10 cellular contexts compared by ENCODE assay signal in the genomic region with DNA sequence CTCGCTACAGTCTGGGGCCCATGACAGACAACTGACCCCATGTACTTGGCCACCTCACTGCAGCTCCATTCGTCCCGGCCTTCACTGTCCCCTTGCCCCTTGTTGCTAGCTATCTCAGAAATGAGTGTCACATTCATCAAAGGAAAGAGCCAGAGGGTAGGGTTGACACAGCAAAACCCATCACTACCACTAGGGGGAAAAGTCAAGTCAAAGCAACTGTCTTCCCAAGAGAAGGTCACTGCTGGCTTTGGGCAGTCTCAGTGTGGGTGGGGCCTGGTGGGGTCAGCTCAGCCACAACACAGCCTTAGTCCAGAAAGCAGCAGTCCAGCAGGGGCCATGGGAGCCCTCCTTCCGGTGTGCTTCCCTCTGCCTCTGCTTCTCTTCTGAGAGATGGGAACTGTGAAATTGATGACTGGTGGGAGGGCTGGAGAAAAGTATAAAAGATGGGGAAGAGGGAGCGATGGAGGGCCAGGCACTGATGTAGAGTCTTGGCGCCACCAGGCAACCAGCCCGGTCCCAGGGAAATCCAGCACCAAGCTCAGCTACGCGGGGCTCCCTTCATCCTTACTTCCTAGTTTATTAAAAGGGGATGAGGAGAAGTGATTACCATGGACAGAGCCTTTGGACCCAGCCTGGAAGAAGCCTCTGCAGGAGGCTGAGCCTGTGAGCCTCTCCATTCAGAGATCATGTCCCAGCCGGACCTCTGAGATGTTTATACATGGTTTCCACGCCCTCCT. TPM values are rescaled to one million over a fixed set of nuclear protein-coding genes. Genes with fewer than 3 reads are reported as not detected.
DNase-seq lines count a peak whose midpoint lies in the region; ATAC-seq, FAIRE-seq and TF ChIP-seq lines count a peak whose summit lies in the region.
"Had no signal": no experiment of that assay in that cellular context is flagged by ENCODE, and none has a peak within 500 bp of the region (broad histone marks: within the 10 kb centered on the region; RNA-seq: fewer than 3 reads in every experiment).

No MANE protein-coding gene starts in this region.

- SMC1A ChIA-PET in GM12878 (lab: Charles Lee; ENCODE audit: uncharacterized antibody, unreplicated experiment), result no interaction called here

- H3K4me3 ChIP-seq in GM12878, result no peak overlapping the region
- H3K4me3 ChIP-seq: ovary had no signal

- FAIRE-seq in GM12878 (lab: Jason Lieb, UNC), result peak; percentile 66

- POLR2A ChIA-PET in GM12878 (lab: Charles Lee), result no interaction called here

- no peaks in the 10 kb centered on the region for H3K4me1 Mint-ChIP-seq in nephron progenitor cell

- no peaks in the 10 kb centered on the region for H3K9me3 ChIP-seq in GM12878 (replicated peaks; ENCODE audit: control insufficient read depth, insufficient read depth, low read length)
- H3K9me3 ChIP-seq: ovary had no signal

- TF ChIP-seq POLR2A in GM12878 (IDR thresholded peaks at IDR 0.05; ENCODE audit: low read depth, low read length), result no peak

- H3K27ac ChIP-seq in GM12878 (ENCODE audit: control insufficient read depth, insufficient read depth), result no peak overlapping the region
- H3K27ac ChIP-seq: ovary had no signal

- BruUV-seq in GM12878 (replicated peaks; lab: Mats Ljungman, UMichigan), result no TSS peak

- H3K4me3 Mint-ChIP-seq in nephron progenitor cell, result no peak overlapping the region

- RAD21 ChIA-PET in GM12878 (lab: Charles Lee; ENCODE audit: unreplicated experiment), result no interaction called here

- TF ChIP-seq EP300 in GM12878 (IDR thresholded peaks at IDR 0.05; ENCODE audit: borderline replicate concordance in 1 of 2, control insufficient read depth in 1 of 2, low read depth in 2 of 2, low read length in 2 of 2), result no peak

- H3K4me2 ChIP-seq in GM12878 (ENCODE audit: control insufficient read depth, insufficient read depth), result no peak overlapping the region

- 0 out of 2 replicates have a peak, but pooled peaks have one; percentile 10 for TF ChIP-seq RAD21 in GM12878 (IDR thresholded peaks at IDR 0.05; ENCODE audit: insufficient read depth, low read depth, low read length)

- WGBS in GM12878 (ENCODE audit: insufficient coverage, insufficient replicate concordance, low lambda C conversion rate, missing lambda C conversion rate), result 31% methylated on average over 11 of the region's 11 CpGs

- no peak overlapping the region for H3K27ac Mint-ChIP-seq in nephron progenitor cell

- H3K79me2 ChIP-seq in GM12878 (ENCODE audit: control insufficient read depth, insufficient read depth, low read length), result no peaks in the 10 kb centered on the region

- in situ Hi-C loops in GM12878 (cut with MboI), result no loop called here

- no peaks in the 10 kb centered on the region for H3K36me3 Mint-ChIP-seq in nephron progenitor cell (ENCODE audit: low read depth)

- H4K20me1 ChIP-seq in GM12878 (ENCODE audit: control insufficient read depth, insufficient read depth), result no peaks in the 10 kb centered on the region

- no peaks in the 10 kb centered on the region for H3K9me3 Mint-ChIP-seq in nephron progenitor cell

- H3K4me1 ChIP-seq in GM12878 (ENCODE audit: control insufficient read depth, insufficient read depth, low read length), result no peaks in the 10 kb centered on the region

- TF ChIP-seq CTCF in GM12878 (IDR thresholded peaks at IDR 0.05 in 2 of 3, conservative IDR thresholded peaks at IDR 0.05 in 1 of 3; ENCODE audit: control insufficient read depth in 2 of 3, extremely low read depth in 1 of 3, insufficient read depth in 1 of 3, low read depth in 3 of 3, low read length in 3 of 3) (peak; percentile 30 to 56 (median 50)), nephron progenitor cell (IDR thresholded peaks at IDR 0.05) (peak; percentile 38)

- CTCF ChIA-PET in GM12878 (lab: Yijun Ruan, JAX), result interaction anchor here (0.7 to 1.3 kb wide), 2 partner anchors 11 to 62 kb away, joined by 4 to 5 read pairs; no protein-coding TSS in a partner anchor

- H2AFZ ChIP-seq in GM12878 (ENCODE audit: control insufficient read depth, low read depth, low read length), result no peak overlapping the region

- peaks cover 10% of the 10 kb centered on the region for H3K27me3 Mint-ChIP-seq in nephron progenitor cell (ENCODE audit: low read depth, poor library complexity)

- intact Hi-C loops in GM12878 (cut with micrococcal nuclease; ENCODE audit: unreplicated experiment), result no loop called here

- no peaks in the 10 kb centered on the region; a peak in 1 of 4 replicates for H3K27me3 ChIP-seq in GM12878 (replicated peaks in 1 of 2; ENCODE audit: control insufficient read depth in 2 of 2, insufficient read depth in 2 of 2, low read length in 1 of 2)
- H3K27me3 ChIP-seq: ovary had no signal

- DNase-seq in ELF-1 (ENCODE audit: low read depth, low spot score), result peak; percentile 70
- peak; percentile 31 for DNase-seq in HuH-7.5 (ENCODE audit: low spot score)
- DNase-seq in GM12878 (ENCODE audit: low read depth, low spot score), result no peak
- DNase-seq in nephron progenitor cell, result peak; percentile 20
- no peak for DNase-seq in effector CD4-positive, alpha-beta T cell
- DNase-seq in glomerular visceral epithelial cell (ENCODE audit: extremely low spot score), result no peak
- DNase-seq: activated naive CD4-positive, alpha-beta T cell treated with anti-CD3 and anti-CD28 coated beads, Interleukin-2, amount 50 U/mL, for 16 hours; ovary had no signal

- no peaks in the 10 kb centered on the region for H3K36me3 ChIP-seq in GM12878 (ENCODE audit: control insufficient read depth in 2 of 2, insufficient read depth in 2 of 2, low read length in 1 of 2)
- H3K36me3 ChIP-seq: ovary had no signal

- ATAC-seq in GM12878, result peak; percentile 80
- ATAC-seq in GM18519 (IDR thresholded peaks at IDR 0.05; ENCODE audit: low FRiP score, unreplicated experiment), result no peak
- no peak for ATAC-seq in GM21390 (IDR thresholded peaks at IDR 0.05; ENCODE audit: unreplicated experiment)

- no peak overlapping the region for H3K9ac ChIP-seq in GM12878 (ENCODE audit: control insufficient read depth, insufficient read depth, low read length)

TF ChIP-seq in GM12878, 131 proteins besides CTCF, POLR2A, EP300 and RAD21 (continues in another document):
- TF ChIP-seq ZNF592 (IDR thresholded peaks at IDR 0.05) (no peak), JUNB (IDR thresholded peaks at IDR 0.05) (no peak), RBBP5 (conservative IDR thresholded peaks at IDR 0.05) (no peak), SREBF2 (IDR thresholded peaks at IDR 0.05; ENCODE audit: low read length) (no peak), ZSCAN29 (IDR thresholded peaks at IDR 0.05) (no peak), ATF2 (IDR thresholded peaks at IDR 0.05; ENCODE audit: low read length) (no peak)

RNA-seq across cellular contexts. Expression of gene PLXNA4, which starts 58.0 kb away (rescaled TPM):
- 0.10 TPM in 2 replicates for total RNA-seq in GM12878 (2013; cell fraction: nucleolus; rRNA removed)
- total RNA-seq in GM12878 (2014; rRNA removed) (not detected in 2 replicates), GM12878 (2014; rRNA removed; fragmentation: Illumina TruSeq; extraction: Trizol) (not detected in 2 replicates), GM12878 (2021) (0.03 TPM in 1 of 2 replicates, not detected in the other)
- not detected for polyA plus RNA-seq in GM12878 (2011; ENCODE audit: low read depth)
- polyA plus RNA-seq in GM12878 (2011; rRNA removed) (not detected in 2 replicates), GM12878 (2014; fragmentation: Illumina TruSeq; extraction: Trizol) (0.02 TPM in 1 of 2 replicates, not detected in the other), GM12878 (2014; fragmentation: Nextera tagmentation; extraction: Ambion mirVana) (not detected), GM12878 (2014; rRNA removed) (not detected in 2 replicates), GM12878 (2016; fragmentation: Nextera tagmentation; extraction: Ambion mirVana) (not detected)
- 0.03 TPM in 1 of 2 replicates, not detected in the other for polyA plus RNA-seq in GM12878 (2011; cell fraction: cytosol; rRNA removed)
- polyA plus RNA-seq in GM12878 (2011; cell fraction: nucleus; rRNA removed), result 0.01 TPM in 2 replicates
- polyA plus RNA-seq in GM12878 (2012), result not detected in 2 replicates
- not detected in 2 replicates for polyA minus RNA-seq in GM12878 (2011; rRNA and poly(A)+ RNA removed)
- polyA minus RNA-seq in GM12878 (2011; cell fraction: cytosol; rRNA and poly(A)+ RNA removed), result not detected in 2 replicates
- not detected in 2 replicates for polyA minus RNA-seq in GM12878 (2011; cell fraction: nucleus; rRNA and poly(A)+ RNA removed)

Comparison
In these comparisons a context has a peak if more than half of its experiments do, and no peak if none do; other contexts are left out.
1. DNase-seq: peak in ELF-1 (single experiment), HuH-7.5 (single experiment) and nephron progenitor cell (single experiment); none in GM12878 (single experiment), effector CD4-positive, alpha-beta T cell (single experiment) and glomerular visceral epithelial cell (single experiment).